In the genomic region with DNA sequence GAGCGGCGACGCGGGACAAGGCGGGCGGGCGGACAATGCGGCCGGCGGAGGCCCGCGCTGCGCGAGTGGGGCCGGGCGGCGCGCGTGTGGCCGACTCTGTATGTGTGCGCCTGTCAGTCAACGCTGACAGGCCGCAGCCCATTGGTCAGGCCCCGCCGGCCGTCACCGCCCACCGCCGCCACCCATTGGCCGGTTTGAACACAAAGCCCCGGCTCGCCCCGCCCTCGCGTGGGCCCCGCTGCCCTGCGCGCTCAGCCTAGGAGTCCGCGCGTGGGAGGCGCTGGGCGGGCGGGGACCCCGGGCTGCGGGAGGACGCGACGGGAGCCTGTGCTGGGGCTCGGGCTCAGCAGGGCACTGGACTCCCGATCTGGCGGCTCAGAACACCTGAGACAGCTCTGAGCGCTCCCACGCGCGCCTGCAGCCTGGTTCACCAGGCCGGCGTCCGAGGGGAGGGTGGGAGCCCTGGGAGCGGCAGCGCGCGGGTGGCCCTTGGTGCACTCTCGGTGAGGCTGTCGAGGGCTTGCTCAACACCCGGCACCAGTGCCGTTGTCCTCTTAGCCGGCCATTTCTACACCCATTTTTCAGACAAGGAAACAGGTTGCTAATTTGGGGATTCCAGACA, we compare ENCODE assay signal across 8 cellular contexts. TPM values are rescaled to one million over a fixed set of nuclear protein-coding genes. Genes with fewer than 3 reads are reported as not detected.
DNase-seq lines count a peak whose midpoint lies in the region; ATAC-seq and TF ChIP-seq lines count a peak whose summit lies in the region.

Gene SUN2 (minus strand): TSS at position 88 of the 622 bp plus-strand sequence. CDS start 3,370 bp downstream, outside the sequence.

- H3K27me3 ChIP-seq in dorsolateral prefrontal cortex (no peaks in the 10 kb centered on the region), right lobe of liver (no peaks in the 10 kb centered on the region)

- POLR2A ChIA-PET in activated CD4-positive, alpha-beta memory T cell treated with anti-CD3 and anti-CD28 coated beads for 36 hours (lab: Charles Lee): interaction anchor here (0.8 to 1.4 kb wide), 7 partner anchors 13 to 561 kb away, joined by 3 to 5 read pairs (median 3); partner anchors contain the start of genes JOSD1 and NPTXR

- peak within 1 kb of the TSS; percentile 66 to 96 (median 78) for H3K4me3 ChIP-seq in dorsolateral prefrontal cortex
- H3K4me3 ChIP-seq in right lobe of liver: peak within 1 kb of the TSS; percentile 62 to 69 (median 63)

- peaks cover 0 to 20% (median 15%) of the 10 kb centered on the region in 4 donors for H3K36me3 ChIP-seq in right lobe of liver

- peak within 1 kb of the TSS; percentile 88 for H3K4me3 Mint-ChIP-seq in activated CD4-positive, alpha-beta memory T cell treated with anti-CD3 and anti-CD28 coated beads for 36 hours

- H3K27ac Mint-ChIP-seq in activated CD4-positive, alpha-beta memory T cell treated with anti-CD3 and anti-CD28 coated beads for 36 hours: peak within 1 kb of the TSS; percentile 93

- peaks cover 34% of the 10 kb centered on the region for H3K36me3 Mint-ChIP-seq in activated CD4-positive, alpha-beta memory T cell treated with anti-CD3 and anti-CD28 coated beads for 36 hours

- intact Hi-C loops in activated CD4-positive, alpha-beta memory T cell treated with anti-CD3 and anti-CD28 coated beads for 36 hours (cut with micrococcal nuclease): loop anchor here (2.0 to 10.0 kb wide), 9 partner anchors 19 to 779 kb away; partner anchors contain the start of genes APOBEC3B, APOBEC3H, CBX6 and DDX17
- intact Hi-C loops in dorsolateral prefrontal cortex (cut with DNase I): loop anchor here (2.0 kb wide), 3 partner anchors 21 to 55 kb away; partner anchors contain the start of genes GTPBP1 (in 1 of the 2) and JOSD1 (in 1 of the 2)
- intact Hi-C loops in right lobe of liver (cut with DNase I): no loop called here

- peak within 1 kb of the TSS; percentile 89 to 99 (median 97) for H3K27ac ChIP-seq in dorsolateral prefrontal cortex
- H3K27ac ChIP-seq in right lobe of liver: peak within 1 kb of the TSS; percentile 92 to 100 (median 99)

- CTCF ChIA-PET in activated CD4-positive, alpha-beta memory T cell treated with anti-CD3 and anti-CD28 coated beads for 36 hours (lab: Charles Lee): interaction anchor here (0.7 to 5.0 kb wide), 8 partner anchors 9 to 114 kb away, joined by 3 to 51 read pairs (median 3); partner anchors contain the start of genes NPTXR and TOMM22

- no peaks in the 10 kb centered on the region for H3K9me3 Mint-ChIP-seq in activated CD4-positive, alpha-beta memory T cell treated with anti-CD3 and anti-CD28 coated beads for 36 hours

- WGBS in right lobe of liver (ENCODE audit: insufficient coverage, low coverage, low lambda C conversion rate, missing lambda C conversion rate): 0% methylated on average over 5 of the region's 68 CpGs

- peak; percentile 77 for TF ChIP-seq POLR2A in right lobe of liver (IDR thresholded peaks at IDR 0.05)

- ATAC-seq in GM18517 (IDR thresholded peaks at IDR 0.05; ENCODE audit: unreplicated experiment): peak; percentile 42
- peak; percentile 60 for ATAC-seq in HG03039 (IDR thresholded peaks at IDR 0.05; ENCODE audit: unreplicated experiment)
- ATAC-seq in right lobe of liver: peak; percentile 59 to 76 (median 68)

- DNase-seq in ACHN (peak; percentile 74), NCI-H460 (ENCODE audit: extremely low read depth, low read depth) (peak; percentile 43), dorsolateral prefrontal cortex (peak; percentile 97 to 99 (median 98)), right lobe of liver (peak; percentile 96 to 98 (median 97))
- DNase-seq in activated CD4-positive, alpha-beta memory T cell treated with anti-CD3 and anti-CD28 coated beads for 36 hours: peak; percentile 95
- DNase-seq in stimulated activated CD4-positive, alpha-beta T cell treated with anti-CD3 and anti-CD28 coated beads, Interleukin-4, amount 100 ng/mL, for 24 hours: peak; percentile 94

- TF ChIP-seq CTCF in dorsolateral prefrontal cortex (IDR thresholded peaks at IDR 0.05 in 54 of 56, conservative IDR thresholded peaks at IDR 0.05 in 2 of 56; ENCODE audit: low read depth in 1 of 56, partially characterized antibody in 56 of 56): peak in 6 of 56 donors; percentile 3 to 24 (median 12)
- TF ChIP-seq CTCF in right lobe of liver (IDR thresholded peaks at IDR 0.05): no peak

- no peaks in the 10 kb centered on the region for H3K27me3 Mint-ChIP-seq in activated CD4-positive, alpha-beta memory T cell treated with anti-CD3 and anti-CD28 coated beads for 36 hours

- H3K4me1 ChIP-seq in right lobe of liver: peaks cover 0 to 43% (median 5%) of the 10 kb centered on the region in 4 donors

- peaks cover 55% of the 10 kb centered on the region for H3K4me1 Mint-ChIP-seq in activated CD4-positive, alpha-beta memory T cell treated with anti-CD3 and anti-CD28 coated beads for 36 hours (ENCODE audit: low read depth)

- no peaks in the 10 kb centered on the region for H3K9me3 ChIP-seq in right lobe of liver

- in situ Hi-C loops in ACHN (cut with HindIII; ENCODE audit: low pct_ligation_motif_present, low pct_unique_long_range_greater_than_20kb, low sequenced_read_pairs): no loop called here

RNA-seq across cellular contexts. Expression of gene SUN2, which starts in this region (rescaled TPM):
- total RNA-seq in NCI-H460 (2014; rRNA removed; shearing (Covaris generic)): 15.6 and 18.5 TPM in 2 replicates
- 30.4 and 42.0 TPM in 2 replicates for polyA plus RNA-seq in NCI-H460 (2014; cell fraction: nucleus; rRNA removed)
- total RNA-seq in activated CD4-positive, alpha-beta memory T cell treated with anti-CD3 and anti-CD28 coated beads for 36 hours: 100 to 1,000 TPM; 159 to 168 TPM
- total RNA-seq in dorsolateral prefrontal cortex (100 to 1,000 TPM; 122 to 627 (median 268) TPM), right lobe of liver (100 to 1,000 TPM; 104 to 174 (median 144) TPM)

Comparison
In these comparisons a context has a peak if more than half of its experiments do, and no peak if none do; other contexts are left out.
1. Peak in every context shown above with its lines: DNase-seq, ATAC-seq, H3K4me3 ChIP-seq and H3K27ac ChIP-seq.
2. DNase-seq: peak in every context shown above with its lines; median percentile 98 in dorsolateral prefrontal cortex; 97 in right lobe of liver; 95 in activated CD4-positive, alpha-beta memory T cell treated with anti-CD3 and anti-CD28 coated beads for 36 hours; 94 in stimulated activated CD4-positive, alpha-beta T cell treated with anti-CD3 and anti-CD28 coated beads, Interleukin-4, amount 100 ng/mL, for 24 hours; 74 in ACHN; 43 in NCI-H460.
3. intact Hi-C loops: an anchor here in activated CD4-positive, alpha-beta memory T cell treated with anti-CD3 and anti-CD28 coated beads for 36 hours (2.0 to 10.0 kb wide) and dorsolateral prefrontal cortex (2.0 kb wide); none called in right lobe of liver.